ENCODE assay signal across 11 cellular contexts in genomic region chr2:156343940-156344301, GRCh38. TPM values are rescaled to one million over a fixed set of nuclear protein-coding genes. Genes with fewer than 3 reads are reported as not detected.
DNase-seq lines count a peak whose midpoint lies in the region; ATAC-seq and TF ChIP-seq lines count a peak whose summit lies in the region.
"Had no signal": no experiment of that assay in that cellular context is flagged by ENCODE, and none has a peak within 500 bp of the region (broad histone marks: within the 10 kb centered on the region; RNA-seq: fewer than 3 reads in every experiment).

No MANE protein-coding gene starts in this region.

- no peak for TF ChIP-seq CTCF in activated CD8-positive, alpha-beta T cell treated with anti-CD3 and anti-CD28 coated beads for 36 hours (IDR thresholded peaks at IDR 0.05)
- TF ChIP-seq CTCF in smooth muscle cell (IDR thresholded peaks at IDR 0.05; ENCODE audit: borderline replicate concordance, insufficient read depth, poor library complexity, severe bottlenecking): no peak
- TF ChIP-seq CTCF in PC-3 (conservative IDR thresholded peaks at IDR 0.05; ENCODE audit: low read depth, low read length): no peak

- POLR2A ChIA-PET in activated CD8-positive, alpha-beta T cell treated with anti-CD3 and anti-CD28 coated beads for 36 hours (lab: Charles Lee): interaction anchor here (1.9 to 3.9 kb wide), 3 partner anchors 8 to 56 kb away, joined by 12 to 41 read pairs (median 37); partner anchors contain the start of gene NR4A2
- POLR2A ChIA-PET in activated CD8-positive, alpha-beta T cell treated with anti-CD3 and anti-CD28 coated beads, Interleukin-2, amount 10 ng/mL, durations not matched to agents 7 days and 5 days (lab: Charles Lee): interaction anchor here (1.2 to 4.1 kb wide), 3 partner anchors 14 to 91 kb away, joined by 4 to 46 read pairs (median 9); no protein-coding TSS in a partner anchor
- POLR2A ChIA-PET in PC-3 (lab: Charles Lee; ENCODE audit: unreplicated experiment): no interaction called here

- H3K27ac Mint-ChIP-seq in activated CD8-positive, alpha-beta T cell treated with anti-CD3 and anti-CD28 coated beads for 36 hours: peak overlapping the region; percentile 95
- H3K27ac Mint-ChIP-seq in activated CD8-positive, alpha-beta T cell treated with anti-CD3 and anti-CD28 coated beads, Interleukin-2, amount 10 ng/mL, durations not matched to agents 7 days and 5 days: no peak overlapping the region
- peak overlapping the region; percentile 95 for H3K27ac Mint-ChIP-seq in central memory CD8-positive, alpha-beta T cell (ENCODE audit: low read depth)

- peak; percentile 29 for DNase-seq in activated CD8-positive, alpha-beta T cell treated with anti-CD3 and anti-CD28 coated beads for 36 hours
- DNase-seq in activated CD8-positive, alpha-beta T cell treated with anti-CD3 and anti-CD28 coated beads, Interleukin-2, amount 10 ng/mL, durations not matched to agents 7 days and 5 days: no peak
- DNase-seq in NCI-H69 (lab: John Stamatoyannopoulos, UW) (peak; percentile 1), smooth muscle cell (lab: John Stamatoyannopoulos, UW; ENCODE audit: unreplicated experiment) (no peak), PC-3 (no peak), NCI-H146 treated with DMSO at 0.1 percent for 48 hours (lab: John Stamatoyannopoulos, UW; ENCODE audit: unreplicated experiment) (no peak), hippocampal formation (lab: John Stamatoyannopoulos, UW) (no peak)
- DNase-seq in central memory CD8-positive, alpha-beta T cell (ENCODE audit: low spot score in 2 of 2): no peak
- DNase-seq: NCI-H1694 treated with DMSO at 0.1 percent for 48 hours, occipital lobe, SIG-M5 had no signal

- BruUV-seq in PC-3 (replicated peaks; lab: Mats Ljungman, UMichigan): no TSS peak

- H4K20me1 ChIP-seq in smooth muscle cell (ENCODE audit: low read depth): no peaks in the 10 kb centered on the region
- no peaks in the 10 kb centered on the region for H4K20me1 ChIP-seq in PC-3 (ENCODE audit: low read length)

- H3K4me3 ChIP-seq in smooth muscle cell (no peak overlapping the region), PC-3 (ENCODE audit: low read length) (no peak overlapping the region)

- H2AFZ ChIP-seq in smooth muscle cell (ENCODE audit: low read depth) (no peak overlapping the region), PC-3 (ENCODE audit: low read length) (no peak overlapping the region)

- H3K27ac ChIP-seq in smooth muscle cell (ENCODE audit: low read depth): peak overlapping the region; percentile 100
- no peak overlapping the region for H3K27ac ChIP-seq in PC-3 (ENCODE audit: low read length)

- no peaks in the 10 kb centered on the region for H3K36me3 ChIP-seq in smooth muscle cell (ENCODE audit: low read depth)
- no peaks in the 10 kb centered on the region for H3K36me3 ChIP-seq in PC-3 (ENCODE audit: low read depth, low read length)

- H3K4me2 ChIP-seq in smooth muscle cell (no peak overlapping the region), PC-3 (ENCODE audit: low read length) (no peak overlapping the region)

- H3F3A ChIP-seq in smooth muscle cell (ENCODE audit: low read depth): peaks cover 16% of the 10 kb centered on the region
- H3F3A ChIP-seq in PC-3 (ENCODE audit: low read length, unreplicated experiment): no peaks in the 10 kb centered on the region

- peaks cover 6% of the 10 kb centered on the region for H3K4me1 ChIP-seq in smooth muscle cell (ENCODE audit: low read depth)
- peaks cover 41% of the 10 kb centered on the region for H3K4me1 ChIP-seq in PC-3 (ENCODE audit: insufficient read depth, low read length)

- H3K9me3 ChIP-seq in smooth muscle cell (replicated peaks; ENCODE audit: low read depth) (no peaks in the 10 kb centered on the region), PC-3 (ENCODE audit: low read length) (no peaks in the 10 kb centered on the region)

- WGBS in smooth muscle cell (ENCODE audit: low lambda C conversion rate): 47% methylated on average over 2 of the region's 2 CpGs

- H3K4me3 Mint-ChIP-seq in activated CD8-positive, alpha-beta T cell treated with anti-CD3 and anti-CD28 coated beads for 36 hours: peak overlapping the region; percentile 80
- no peak overlapping the region for H3K4me3 Mint-ChIP-seq in activated CD8-positive, alpha-beta T cell treated with anti-CD3 and anti-CD28 coated beads, Interleukin-2, amount 10 ng/mL, durations not matched to agents 7 days and 5 days
- H3K4me3 Mint-ChIP-seq in central memory CD8-positive, alpha-beta T cell: no peak overlapping the region

- H3K9me2 ChIP-seq in PC-3 (replicated peaks; ENCODE audit: low read length): no peaks in the 10 kb centered on the region

- no peaks in the 10 kb centered on the region for H3K9me3 Mint-ChIP-seq in activated CD8-positive, alpha-beta T cell treated with anti-CD3 and anti-CD28 coated beads for 36 hours
- H3K9me3 Mint-ChIP-seq in activated CD8-positive, alpha-beta T cell treated with anti-CD3 and anti-CD28 coated beads, Interleukin-2, amount 10 ng/mL, durations not matched to agents 7 days and 5 days (ENCODE audit: insufficient read depth): no peaks in the 10 kb centered on the region
- H3K9me3 Mint-ChIP-seq in central memory CD8-positive, alpha-beta T cell: no peaks in the 10 kb centered on the region

- no peaks in the 10 kb centered on the region for H3K27me3 Mint-ChIP-seq in activated CD8-positive, alpha-beta T cell treated with anti-CD3 and anti-CD28 coated beads for 36 hours
- no peaks in the 10 kb centered on the region for H3K27me3 Mint-ChIP-seq in activated CD8-positive, alpha-beta T cell treated with anti-CD3 and anti-CD28 coated beads, Interleukin-2, amount 10 ng/mL, durations not matched to agents 7 days and 5 days (ENCODE audit: low read depth)
- no peaks in the 10 kb centered on the region for H3K27me3 Mint-ChIP-seq in central memory CD8-positive, alpha-beta T cell

- CTCF ChIA-PET in activated CD8-positive, alpha-beta T cell treated with anti-CD3 and anti-CD28 coated beads for 36 hours (lab: Charles Lee): interaction anchor here (0.7 to 1.9 kb wide), 3 partner anchors 7 to 10 kb away, joined by 3 to 9 read pairs (median 3); no protein-coding TSS in a partner anchor
- CTCF ChIA-PET in activated CD8-positive, alpha-beta T cell treated with anti-CD3 and anti-CD28 coated beads, Interleukin-2, amount 10 ng/mL, durations not matched to agents 7 days and 5 days (lab: Charles Lee): interaction anchor here (1.2 to 1.7 kb wide), 2 partner anchors 10 to 13 kb away, joined by 3 to 5 read pairs; no protein-coding TSS in a partner anchor
- CTCF ChIA-PET in PC-3 (lab: Charles Lee): no interaction called here

- no peak overlapping the region for H3K9ac ChIP-seq in smooth muscle cell (ENCODE audit: low read depth)
- no peak overlapping the region for H3K9ac ChIP-seq in PC-3 (ENCODE audit: low read length)

- H3K27me3 ChIP-seq in smooth muscle cell (ENCODE audit: low read depth) (no peaks in the 10 kb centered on the region), PC-3 (ENCODE audit: low read length) (no peaks in the 10 kb centered on the region)

- ATAC-seq in activated CD8-positive, alpha-beta T cell treated with anti-CD3 and anti-CD28 coated beads for 36 hours: no peak
- no peak for ATAC-seq in activated CD8-positive, alpha-beta T cell treated with anti-CD3 and anti-CD28 coated beads, Interleukin-2, amount 10 ng/mL, durations not matched to agents 7 days and 5 days
- no peak for ATAC-seq in central memory CD8-positive, alpha-beta T cell (replicated peaks; ENCODE audit: extremely low read depth, poor library complexity, severe bottlenecking)
- no peak for ATAC-seq in PC-3

- intact Hi-C loops in activated CD8-positive, alpha-beta T cell treated with anti-CD3 and anti-CD28 coated beads for 36 hours (cut with micrococcal nuclease): no loop called here
- intact Hi-C loops in PC-3 (cut with micrococcal nuclease): loop anchor here (2.0 to 5.0 kb wide), 4 partner anchors 111 to 838 kb away; no protein-coding TSS in a partner anchor

- H3K36me3 Mint-ChIP-seq in activated CD8-positive, alpha-beta T cell treated with anti-CD3 and anti-CD28 coated beads for 36 hours (ENCODE audit: low read depth): peaks cover 2% of the 10 kb centered on the region
- H3K36me3 Mint-ChIP-seq in activated CD8-positive, alpha-beta T cell treated with anti-CD3 and anti-CD28 coated beads, Interleukin-2, amount 10 ng/mL, durations not matched to agents 7 days and 5 days (ENCODE audit: low read depth): peaks cover 3% of the 10 kb centered on the region
- H3K36me3 Mint-ChIP-seq in central memory CD8-positive, alpha-beta T cell (ENCODE audit: insufficient read depth): peaks cover 16% of the 10 kb centered on the region

- H3K79me2 ChIP-seq in smooth muscle cell (ENCODE audit: low read depth) (no peaks in the 10 kb centered on the region), PC-3 (ENCODE audit: low read length) (no peaks in the 10 kb centered on the region)

- H3K4me1 Mint-ChIP-seq in activated CD8-positive, alpha-beta T cell treated with anti-CD3 and anti-CD28 coated beads for 36 hours (ENCODE audit: low read depth): peaks cover 37% of the 10 kb centered on the region
- peaks cover 39% of the 10 kb centered on the region for H3K4me1 Mint-ChIP-seq in activated CD8-positive, alpha-beta T cell treated with anti-CD3 and anti-CD28 coated beads, Interleukin-2, amount 10 ng/mL, durations not matched to agents 7 days and 5 days (ENCODE audit: low read depth)
- H3K4me1 Mint-ChIP-seq in central memory CD8-positive, alpha-beta T cell: peaks cover 13% of the 10 kb centered on the region

RNA-seq across cellular contexts. Expression of gene NR4A2, which starts 11.4 kb away (rescaled TPM):
- total RNA-seq in activated CD8-positive, alpha-beta T cell treated with anti-CD3 and anti-CD28 coated beads for 36 hours: 10 to 100 TPM; 57.6 to 61.6 TPM
- total RNA-seq in activated CD8-positive, alpha-beta T cell treated with anti-CD3 and anti-CD28 coated beads, Interleukin-2, amount 10 ng/mL, durations not matched to agents 7 days and 5 days: 1 to 10 TPM; 1.9 to 2.0 TPM
- total RNA-seq in smooth muscle cell: 6.7 and 12.3 TPM in 2 replicates
- polyA plus RNA-seq in smooth muscle cell: 14.1 and 14.5 TPM in 2 replicates
- 12.0 and 13.8 TPM in 2 replicates for total RNA-seq in PC-3 (2014; rRNA removed)

Comparison
In these comparisons a context has a peak if more than half of its experiments do, and no peak if none do; other contexts are left out.
1. DNase-seq: peak in activated CD8-positive, alpha-beta T cell treated with anti-CD3 and anti-CD28 coated beads for 36 hours (single experiment) and NCI-H69 (single experiment); none in activated CD8-positive, alpha-beta T cell treated with anti-CD3 and anti-CD28 coated beads, Interleukin-2, amount 10 ng/mL, durations not matched to agents 7 days and 5 days (single experiment), central memory CD8-positive, alpha-beta T cell (0 of 2), smooth muscle cell (single experiment), PC-3 (single experiment), NCI-H146 treated with DMSO at 0.1 percent for 48 hours (single experiment) and hippocampal formation (0 of 2).